ENCODE assay signal across 9 cellular contexts in the genomic region with DNA sequence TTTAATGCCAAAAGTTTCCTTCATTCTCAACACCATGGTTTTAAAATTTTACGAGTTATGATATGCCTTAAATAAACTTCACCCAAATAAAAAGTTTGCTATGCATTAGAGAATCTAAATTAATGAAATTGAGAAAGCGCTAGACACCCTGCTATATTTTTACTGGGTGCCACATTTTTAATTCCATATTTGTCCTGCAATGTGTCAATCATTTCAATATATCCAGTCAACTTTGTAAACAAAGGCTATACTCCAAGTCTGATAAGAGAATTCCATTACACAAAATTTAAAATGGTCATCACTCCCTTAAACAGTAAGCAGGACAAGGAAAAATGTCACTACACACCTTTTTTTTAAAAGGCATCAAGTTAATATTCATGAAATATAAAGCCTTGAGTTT. TPM values are rescaled to one million over a fixed set of nuclear protein-coding genes. Genes with fewer than 3 reads are reported as not detected.
DNase-seq lines count a peak whose midpoint lies in the region; ATAC-seq, FAIRE-seq and TF ChIP-seq lines count a peak whose summit lies in the region.
"Had no signal": no experiment of that assay in that cellular context is flagged by ENCODE, and none has a peak within 500 bp of the region (broad histone marks: within the 10 kb centered on the region; RNA-seq: fewer than 3 reads in every experiment).

No MANE protein-coding gene starts in this region.

- H3K36me3 ChIP-seq in HepG2 (replicated peaks in 1 of 2; ENCODE audit: control insufficient read depth in 1 of 2, insufficient read depth in 2 of 2, low read length in 2 of 2) (no peaks in the 10 kb centered on the region; a peak in 1 of 5 replicates), thymus (ENCODE audit: control insufficient read depth, insufficient read depth) (no peaks in the 10 kb centered on the region)

- peaks cover 70% of the 10 kb centered on the region for H3K79me2 ChIP-seq in HepG2 (ENCODE audit: insufficient read depth, low read length)

- no TSS peak for BruUV-seq in HepG2 (replicated peaks; lab: Mats Ljungman, UMichigan)

- no peaks in the 10 kb centered on the region; a peak in 1 of 5 replicates for H3K27me3 ChIP-seq in HepG2 (ENCODE audit: control insufficient read depth in 1 of 2, insufficient read depth in 2 of 2, low read length in 2 of 2)
- H3K27me3 ChIP-seq in thymus (ENCODE audit: control insufficient read depth, insufficient read depth), result no peaks in the 10 kb centered on the region

- TF ChIP-seq POLR2A in HepG2 (IDR thresholded peaks at IDR 0.05; ENCODE audit: insufficient read depth in 1 of 2, low read depth in 2 of 2, low read length in 2 of 2), result no peak

- 62% methylated on average over 2 of the region's 2 CpGs for WGBS in HepG2 (ENCODE audit: low lambda C conversion rate)
- WGBS in thymus, result 93% methylated on average over 2 of the region's 2 CpGs

- TF ChIP-seq RAD21 in HepG2 (CRISPR knock-in tag; IDR thresholded peaks at IDR 0.05), result no peak

- peaks cover 27% of the 10 kb centered on the region for H3K36me3 Mint-ChIP-seq in activated T-cell treated with anti-CD3 and anti-CD28 coated beads, Interleukin-2, amount 50 U/mL, for 24 hours (ENCODE audit: low read depth)
- no peaks in the 10 kb centered on the region for H3K36me3 Mint-ChIP-seq in activated naive CD8-positive, alpha-beta T cell treated with anti-CD3 and anti-CD28 coated beads, Interleukin-2, amount 50 U/mL, for 24 hours (ENCODE audit: low read depth)

- POLR2A ChIA-PET in HepG2 (lab: Yijun Ruan, JAX), result no interaction called here

- no peaks in the 10 kb centered on the region for H3K9me3 Mint-ChIP-seq in activated T-cell treated with anti-CD3 and anti-CD28 coated beads, Interleukin-2, amount 50 U/mL, for 24 hours
- H3K9me3 Mint-ChIP-seq in activated naive CD8-positive, alpha-beta T cell treated with anti-CD3 and anti-CD28 coated beads, Interleukin-2, amount 50 U/mL, for 24 hours, result no peaks in the 10 kb centered on the region

- H3K4me2 ChIP-seq in HepG2 (ENCODE audit: low read depth, low read length), result peak overlapping the region; percentile 76

- no peaks in the 10 kb centered on the region for H3K9me3 ChIP-seq in HepG2 (ENCODE audit: low read length)
- no peaks in the 10 kb centered on the region for H3K9me3 ChIP-seq in thymus (ENCODE audit: control insufficient read depth)

- H4K20me1 ChIP-seq in HepG2 (ENCODE audit: insufficient read depth, low read length), result peaks cover 17% of the 10 kb centered on the region

- peak overlapping the region; percentile 99 for H3K27ac Mint-ChIP-seq in activated T-cell treated with anti-CD3 and anti-CD28 coated beads, Interleukin-2, amount 50 U/mL, for 24 hours
- no peak overlapping the region for H3K27ac Mint-ChIP-seq in activated naive CD8-positive, alpha-beta T cell treated with anti-CD3 and anti-CD28 coated beads, Interleukin-2, amount 50 U/mL, for 24 hours

- FAIRE-seq in HepG2 (lab: Jason Lieb, UNC), result no peak
- FAIRE-seq: TTC549 had no signal

- intact Hi-C loops in HepG2 (cut with micrococcal nuclease; ENCODE audit: unreplicated experiment), result loop anchor here (2.0 to 10.0 kb wide), 3 partner anchors 14 to 238 kb away; a partner anchor contains a TSS

- no peaks in the 10 kb centered on the region for H3K27me3 Mint-ChIP-seq in activated T-cell treated with anti-CD3 and anti-CD28 coated beads, Interleukin-2, amount 50 U/mL, for 24 hours
- H3K27me3 Mint-ChIP-seq in activated naive CD8-positive, alpha-beta T cell treated with anti-CD3 and anti-CD28 coated beads, Interleukin-2, amount 50 U/mL, for 24 hours, result no peaks in the 10 kb centered on the region

- in situ Hi-C loops in HepG2 (cut with HindIII; ENCODE audit: extremely low pct_ligation_motif_present, low pct_unique_long_range_greater_than_20kb), result no loop called here

- CTCF ChIA-PET in HepG2 (lab: Yijun Ruan, JAX; ENCODE audit: low intra/inter-chr PET ratio, low total read pairs), result no interaction called here

- peaks cover 54% of the 10 kb centered on the region for H3K4me1 Mint-ChIP-seq in activated T-cell treated with anti-CD3 and anti-CD28 coated beads, Interleukin-2, amount 50 U/mL, for 24 hours (ENCODE audit: low read depth)
- H3K4me1 Mint-ChIP-seq in activated naive CD8-positive, alpha-beta T cell treated with anti-CD3 and anti-CD28 coated beads, Interleukin-2, amount 50 U/mL, for 24 hours, result peaks cover 56% of the 10 kb centered on the region

- no peak for ATAC-seq in activated naive CD8-positive, alpha-beta T cell treated with anti-CD3 and anti-CD28 coated beads, Interleukin-2, amount 50 U/mL, for 24 hours
- ATAC-seq in HepG2 (no peak), GM18867 (IDR thresholded peaks at IDR 0.05; ENCODE audit: unreplicated experiment) (no peak)

- no peak overlapping the region for H2AFZ ChIP-seq in HepG2 (ENCODE audit: low read length)

- H3K4me3 ChIP-seq in HepG2 (replicated peaks in 1 of 3; ENCODE audit: insufficient read depth in 1 of 3, low read depth in 2 of 3, low read length in 3 of 3) (peak overlapping the region; percentile 74 to 100 (median 98); a peak in 5 of 6 replicates), thymus (ENCODE audit: low read length) (peak overlapping the region; percentile 75)

- H3K4me1 ChIP-seq in HepG2 (ENCODE audit: insufficient read depth, low read length), result peaks cover 28% of the 10 kb centered on the region
- peaks cover 6% of the 10 kb centered on the region for H3K4me1 ChIP-seq in thymus (ENCODE audit: control insufficient read depth, insufficient read depth, low read length)

- TF ChIP-seq EP300 in HepG2 (IDR thresholded peaks at IDR 0.05; ENCODE audit: low read depth in 2 of 2, low read length in 2 of 2) (no peak), HepG2 (CRISPR knock-in tag; IDR thresholded peaks at IDR 0.05; ENCODE audit: borderline replicate concordance) (no peak)

- peak overlapping the region; percentile 89 for H3K9ac ChIP-seq in HepG2 (ENCODE audit: insufficient read depth, low read depth, low read length)

- H3K4me3 Mint-ChIP-seq in activated T-cell treated with anti-CD3 and anti-CD28 coated beads, Interleukin-2, amount 50 U/mL, for 24 hours, result peak overlapping the region; percentile 97
- peak overlapping the region; percentile 93 for H3K4me3 Mint-ChIP-seq in activated naive CD8-positive, alpha-beta T cell treated with anti-CD3 and anti-CD28 coated beads, Interleukin-2, amount 50 U/mL, for 24 hours

- no peak for DNase-seq in activated T-cell treated with anti-CD3 and anti-CD28 coated beads, Interleukin-2, amount 50 U/mL, for 24 hours
- DNase-seq in activated T-cell treated with anti-CD3 and anti-CD28 coated beads for 4 hours, result no peak
- DNase-seq in activated naive CD8-positive, alpha-beta T cell treated with anti-CD3 and anti-CD28 coated beads, Interleukin-2, amount 50 U/mL, for 24 hours, result no peak
- DNase-seq in HepG2 (ENCODE audit: low spot score), result no peak
- DNase-seq in islet precursor cell, result no peak
- DNase-seq in NCI-H524 (lab: John Stamatoyannopoulos, UW), result no peak

- H3K27ac ChIP-seq in HepG2 (ENCODE audit: extremely low read length, insufficient read depth, low read length) (peak overlapping the region; percentile 95), thymus (ENCODE audit: low read depth) (no peak overlapping the region)

- no peak for TF ChIP-seq CTCF in HepG2 (CRISPR knock-in tag; IDR thresholded peaks at IDR 0.05)

TF ChIP-seq in HepG2, 621 proteins besides CTCF, POLR2A, EP300 and RAD21 (continues in another document):
- TF ChIP-seq ZNF253 (CRISPR knock-in tag; IDR thresholded peaks at IDR 0.05; ENCODE audit: borderline replicate concordance) (no peak), ZNF354B (CRISPR knock-in tag; IDR thresholded peaks at IDR 0.05) (no peak), BRD4 (CRISPR knock-in tag; IDR thresholded peaks at IDR 0.05) (no peak), ZNF775 (CRISPR knock-in tag; IDR thresholded peaks at IDR 0.05; ENCODE audit: borderline replicate concordance) (no peak), MTF1 (CRISPR knock-in tag; IDR thresholded peaks at IDR 0.05) (no peak)

RNA-seq across cellular contexts. Expression of a gene that starts 1.9 kb away (rescaled TPM):
- 38.1 and 50.0 TPM in 2 replicates for total RNA-seq in HepG2 (2016; rRNA removed; fragmentation: Illumina TruSeq; extraction: Trizol)
- 9.5 and 9.7 TPM in 2 replicates for total RNA-seq in HepG2 (2016; cell fraction: cytosol; rRNA removed; fragmentation: Illumina TruSeq; extraction: Trizol; ENCODE audit: low read depth)
- total RNA-seq in HepG2 (2016; cell fraction: insoluble cytoplasmic fraction; rRNA removed; fragmentation: Illumina TruSeq; extraction: Trizol), result 34.3 and 46.1 TPM in 2 replicates
- total RNA-seq in HepG2 (2016; cell fraction: membrane; rRNA removed; fragmentation: Illumina TruSeq; extraction: Trizol), result 9.0 and 11.0 TPM in 2 replicates
- total RNA-seq in HepG2 (2016; cell fraction: nucleus; rRNA removed; fragmentation: Illumina TruSeq; extraction: Trizol), result 71.8 and 85.6 TPM in 2 replicates
- polyA plus RNA-seq in HepG2 (2011; rRNA removed) (15.2 and 23.8 TPM in 2 replicates), thymus (32.1 TPM)
- 5.3 and 7.6 TPM in 2 replicates for polyA plus RNA-seq in HepG2 (2011; cell fraction: cytosol; rRNA removed)
- polyA plus RNA-seq in HepG2 (2011; cell fraction: nucleus; rRNA removed), result 20.0 and 20.9 TPM in 2 replicates
- polyA plus RNA-seq in HepG2 (2012), result 14.8 and 21.7 TPM in 2 replicates
- 0.25 and 0.49 TPM in 2 replicates for polyA plus RNA-seq in HepG2 (2016; cell fraction: cytosol; fragmentation: Illumina TruSeq; extraction: Trizol; ENCODE audit: low read depth)
- polyA plus RNA-seq in HepG2 (2016; cell fraction: insoluble cytoplasmic fraction; fragmentation: Illumina TruSeq; extraction: Trizol; ENCODE audit: low read depth), result 13.4 and 14.7 TPM in 2 replicates
- 1.1 and 1.3 TPM in 2 replicates for polyA plus RNA-seq in HepG2 (2016; cell fraction: membrane; fragmentation: Illumina TruSeq; extraction: Trizol; ENCODE audit: low read depth)
- polyA plus RNA-seq in HepG2 (2016; cell fraction: nucleus; fragmentation: Illumina TruSeq; extraction: Trizol; ENCODE audit: insufficient read depth, low read depth), result 32.1 and 35.6 TPM in 2 replicates
- 46.9 and 51.1 TPM in 2 replicates for polyA minus RNA-seq in HepG2 (2011; rRNA and poly(A)+ RNA removed; ENCODE audit: low replicate concordance)
- 32.1 and 37.0 TPM in 2 replicates for polyA minus RNA-seq in HepG2 (2011; cell fraction: cytosol; rRNA and poly(A)+ RNA removed)
- 148 and 194 TPM in 2 replicates for polyA minus RNA-seq in HepG2 (2011; cell fraction: nucleus; rRNA and poly(A)+ RNA removed)
